In the genomic region with DNA sequence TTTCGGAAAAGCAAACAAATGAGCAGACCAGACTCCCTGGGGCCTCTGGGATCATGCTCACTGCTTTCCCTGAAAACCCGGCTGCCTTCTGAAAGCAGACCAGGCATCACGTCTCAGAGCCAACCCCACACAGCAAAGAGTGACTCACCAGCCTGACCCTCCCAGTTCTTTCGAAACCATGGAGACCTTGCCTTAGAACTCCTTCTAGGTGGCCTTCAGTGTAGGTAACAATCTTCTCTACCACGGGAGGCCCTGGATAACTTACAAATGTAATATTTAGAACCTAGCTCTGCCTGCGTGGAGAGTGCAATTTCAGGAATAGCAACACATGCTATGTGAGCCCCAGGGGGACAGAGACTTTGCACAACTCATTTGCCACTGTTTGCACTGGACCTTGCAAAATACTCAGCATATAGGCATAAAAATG, we compare ENCODE assay signal across 15 cellular contexts.
DNase-seq lines count a peak whose midpoint lies in the region; ATAC-seq and TF ChIP-seq lines count a peak whose summit lies in the region.
"Had no signal": no experiment of that assay in that cellular context is flagged by ENCODE, and none has a peak within 500 bp of the region (broad histone marks: within the 10 kb centered on the region; RNA-seq: fewer than 3 reads in every experiment).

No MANE protein-coding gene starts in this region.

- no peaks in the 10 kb centered on the region for H4K20me1 ChIP-seq in GM23338 (replicated peaks; ENCODE audit: insufficient read depth)

- no peaks in the 10 kb centered on the region for H3K27me3 ChIP-seq in GM23338 (ENCODE audit: insufficient read depth)

- no peak overlapping the region for H2AFZ ChIP-seq in GM23338

- no peaks in the 10 kb centered on the region for H3F3A ChIP-seq in GM23338 (replicated peaks; ENCODE audit: low read depth)

- peaks cover 9% of the 10 kb centered on the region; the same call in 2 of the 3 replicates for H3K4me1 Mint-ChIP-seq in GM23338
- H3K4me1 Mint-ChIP-seq: stimulated activated naive CD8-positive, alpha-beta T cell treated with anti-CD3 and anti-CD28 coated beads, Interleukin-15, amount 100 ng/mL, for 72 hours had no signal

- no peaks in the 10 kb centered on the region for H3K9me3 Mint-ChIP-seq in GM23338
- H3K9me3 Mint-ChIP-seq: nephron progenitor cell; stimulated activated naive CD8-positive, alpha-beta T cell treated with anti-CD3 and anti-CD28 coated beads, Interleukin-15, amount 100 ng/mL, for 72 hours had no signal

- ATAC-seq in GM23338 (peak; percentile 34; the same call in 2 of the 3 replicates), omental fat pad (ENCODE audit: low FRiP score) (peak; percentile 87)
- ATAC-seq: activated CD4-positive, CD25-positive, alpha-beta regulatory T cell treated with anti-CD3 and anti-CD28 coated beads, Interleukin-2, amount 50 U/mL, for 24 hours; stimulated activated naive CD8-positive, alpha-beta T cell treated with anti-CD3 and anti-CD28 coated beads, Interleukin-15, amount 100 ng/mL, for 72 hours had no signal

- no peak overlapping the region for H3K4me3 ChIP-seq in GM23338
- no peak overlapping the region for H3K4me3 ChIP-seq in NB4 (ENCODE audit: low read depth, low read length)

- H3K4me1 ChIP-seq in GM23338 (ENCODE audit: insufficient read depth) = no peaks in the 10 kb centered on the region

- H3K79me2 ChIP-seq in GM23338 (replicated peaks; ENCODE audit: insufficient read depth) = no peaks in the 10 kb centered on the region

- DNase-seq in GM23338 (ENCODE audit: low spot score) (no peak), NB4 (ENCODE audit: low read depth) (peak; percentile 28), dedifferentiated amniotic fluid mesenchymal stem cell (ENCODE audit: extremely low spot score) (peak; percentile 20), omental fat pad (ENCODE audit: low spot score) (no peak), NCI-H1694 (lab: John Stamatoyannopoulos, UW) (no peak), NCI-H2081 treated with DMSO at 0.1 percent for 48 hours (lab: John Stamatoyannopoulos, UW) (no peak), DMS 273 treated with DMSO at 0.1 percent for 48 hours (lab: John Stamatoyannopoulos, UW) (no peak)
- DNase-seq in activated T-cell treated with anti-CD3 and anti-CD28 coated beads, Interleukin-2, amount 50 U/mL, for 48 hours = no peak
- DNase-seq: activated gamma-delta T cell; effector CD4-positive, alpha-beta T cell; NCI-H1436; nephron progenitor cell; SHP77 treated with DMSO at 0.1 percent for 48 hours; stimulated activated naive CD8-positive, alpha-beta T cell treated with anti-CD3 and anti-CD28 coated beads, Interleukin-15, amount 100 ng/mL, for 72 hours had no signal

- H3K36me3 ChIP-seq in GM23338 (ENCODE audit: insufficient read depth) = no peaks in the 10 kb centered on the region

- TF ChIP-seq CTCF in GM23338 (conservative IDR thresholded peaks at IDR 0.05; ENCODE audit: low read depth in 2 of 2) (no peak), NB4 (IDR thresholded peaks at IDR 0.05; ENCODE audit: low read depth, low read length) (no peak), omental fat pad (IDR thresholded peaks at IDR 0.05) (no peak)

- peaks cover 1% of the 10 kb centered on the region for H3K27me3 Mint-ChIP-seq in GM23338 (ENCODE audit: insufficient read depth, low read depth, poor library complexity)
- H3K27me3 Mint-ChIP-seq: stimulated activated naive CD8-positive, alpha-beta T cell treated with anti-CD3 and anti-CD28 coated beads, Interleukin-15, amount 100 ng/mL, for 72 hours had no signal

- no peak overlapping the region for H3K27ac ChIP-seq in GM23338 (ENCODE audit: low read depth)

- H3K36me3 Mint-ChIP-seq in GM23338 (ENCODE audit: low read depth) = no peaks in the 10 kb centered on the region

- H3K9me2 ChIP-seq in GM23338 (ENCODE audit: insufficient read depth) = no peaks in the 10 kb centered on the region

- no peak overlapping the region for H3K27ac Mint-ChIP-seq in GM23338
- H3K27ac Mint-ChIP-seq: nephron progenitor cell; stimulated activated naive CD8-positive, alpha-beta T cell treated with anti-CD3 and anti-CD28 coated beads, Interleukin-15, amount 100 ng/mL, for 72 hours had no signal

- no peak for TF ChIP-seq POLR2A in NB4 (IDR thresholded peaks at IDR 0.05; ENCODE audit: extremely low read depth, insufficient read length)

- H3K4me3 Mint-ChIP-seq in GM23338 = no peak overlapping the region
- H3K4me3 Mint-ChIP-seq: nephron progenitor cell; stimulated activated naive CD8-positive, alpha-beta T cell treated with anti-CD3 and anti-CD28 coated beads, Interleukin-15, amount 100 ng/mL, for 72 hours had no signal

- H3K4me2 ChIP-seq in GM23338 = no peak overlapping the region

TF ChIP-seq in GM23338, 12 proteins besides CTCF, POLR2A, EP300 and RAD21:
- TF ChIP-seq ZNF114 (CRISPR knock-in tag; IDR thresholded peaks at IDR 0.05) (no peak), EZH2 (IDR thresholded peaks at IDR 0.05; ENCODE audit: low read depth, unreplicated experiment) (no peak), ZNF331 (CRISPR knock-in tag; IDR thresholded peaks at IDR 0.05; ENCODE audit: low read depth) (no peak), POLR2AphosphoS5 (IDR thresholded peaks at IDR 0.05; ENCODE audit: low read depth) (no peak), EZH2phosphoT487 (IDR thresholded peaks at IDR 0.05; ENCODE audit: unreplicated experiment) (no peak), CREB1 (CRISPR knock-in tag; IDR thresholded peaks at IDR 0.05; ENCODE audit: low read depth) (no peak)
- TF ChIP-seq, protein P1, sequence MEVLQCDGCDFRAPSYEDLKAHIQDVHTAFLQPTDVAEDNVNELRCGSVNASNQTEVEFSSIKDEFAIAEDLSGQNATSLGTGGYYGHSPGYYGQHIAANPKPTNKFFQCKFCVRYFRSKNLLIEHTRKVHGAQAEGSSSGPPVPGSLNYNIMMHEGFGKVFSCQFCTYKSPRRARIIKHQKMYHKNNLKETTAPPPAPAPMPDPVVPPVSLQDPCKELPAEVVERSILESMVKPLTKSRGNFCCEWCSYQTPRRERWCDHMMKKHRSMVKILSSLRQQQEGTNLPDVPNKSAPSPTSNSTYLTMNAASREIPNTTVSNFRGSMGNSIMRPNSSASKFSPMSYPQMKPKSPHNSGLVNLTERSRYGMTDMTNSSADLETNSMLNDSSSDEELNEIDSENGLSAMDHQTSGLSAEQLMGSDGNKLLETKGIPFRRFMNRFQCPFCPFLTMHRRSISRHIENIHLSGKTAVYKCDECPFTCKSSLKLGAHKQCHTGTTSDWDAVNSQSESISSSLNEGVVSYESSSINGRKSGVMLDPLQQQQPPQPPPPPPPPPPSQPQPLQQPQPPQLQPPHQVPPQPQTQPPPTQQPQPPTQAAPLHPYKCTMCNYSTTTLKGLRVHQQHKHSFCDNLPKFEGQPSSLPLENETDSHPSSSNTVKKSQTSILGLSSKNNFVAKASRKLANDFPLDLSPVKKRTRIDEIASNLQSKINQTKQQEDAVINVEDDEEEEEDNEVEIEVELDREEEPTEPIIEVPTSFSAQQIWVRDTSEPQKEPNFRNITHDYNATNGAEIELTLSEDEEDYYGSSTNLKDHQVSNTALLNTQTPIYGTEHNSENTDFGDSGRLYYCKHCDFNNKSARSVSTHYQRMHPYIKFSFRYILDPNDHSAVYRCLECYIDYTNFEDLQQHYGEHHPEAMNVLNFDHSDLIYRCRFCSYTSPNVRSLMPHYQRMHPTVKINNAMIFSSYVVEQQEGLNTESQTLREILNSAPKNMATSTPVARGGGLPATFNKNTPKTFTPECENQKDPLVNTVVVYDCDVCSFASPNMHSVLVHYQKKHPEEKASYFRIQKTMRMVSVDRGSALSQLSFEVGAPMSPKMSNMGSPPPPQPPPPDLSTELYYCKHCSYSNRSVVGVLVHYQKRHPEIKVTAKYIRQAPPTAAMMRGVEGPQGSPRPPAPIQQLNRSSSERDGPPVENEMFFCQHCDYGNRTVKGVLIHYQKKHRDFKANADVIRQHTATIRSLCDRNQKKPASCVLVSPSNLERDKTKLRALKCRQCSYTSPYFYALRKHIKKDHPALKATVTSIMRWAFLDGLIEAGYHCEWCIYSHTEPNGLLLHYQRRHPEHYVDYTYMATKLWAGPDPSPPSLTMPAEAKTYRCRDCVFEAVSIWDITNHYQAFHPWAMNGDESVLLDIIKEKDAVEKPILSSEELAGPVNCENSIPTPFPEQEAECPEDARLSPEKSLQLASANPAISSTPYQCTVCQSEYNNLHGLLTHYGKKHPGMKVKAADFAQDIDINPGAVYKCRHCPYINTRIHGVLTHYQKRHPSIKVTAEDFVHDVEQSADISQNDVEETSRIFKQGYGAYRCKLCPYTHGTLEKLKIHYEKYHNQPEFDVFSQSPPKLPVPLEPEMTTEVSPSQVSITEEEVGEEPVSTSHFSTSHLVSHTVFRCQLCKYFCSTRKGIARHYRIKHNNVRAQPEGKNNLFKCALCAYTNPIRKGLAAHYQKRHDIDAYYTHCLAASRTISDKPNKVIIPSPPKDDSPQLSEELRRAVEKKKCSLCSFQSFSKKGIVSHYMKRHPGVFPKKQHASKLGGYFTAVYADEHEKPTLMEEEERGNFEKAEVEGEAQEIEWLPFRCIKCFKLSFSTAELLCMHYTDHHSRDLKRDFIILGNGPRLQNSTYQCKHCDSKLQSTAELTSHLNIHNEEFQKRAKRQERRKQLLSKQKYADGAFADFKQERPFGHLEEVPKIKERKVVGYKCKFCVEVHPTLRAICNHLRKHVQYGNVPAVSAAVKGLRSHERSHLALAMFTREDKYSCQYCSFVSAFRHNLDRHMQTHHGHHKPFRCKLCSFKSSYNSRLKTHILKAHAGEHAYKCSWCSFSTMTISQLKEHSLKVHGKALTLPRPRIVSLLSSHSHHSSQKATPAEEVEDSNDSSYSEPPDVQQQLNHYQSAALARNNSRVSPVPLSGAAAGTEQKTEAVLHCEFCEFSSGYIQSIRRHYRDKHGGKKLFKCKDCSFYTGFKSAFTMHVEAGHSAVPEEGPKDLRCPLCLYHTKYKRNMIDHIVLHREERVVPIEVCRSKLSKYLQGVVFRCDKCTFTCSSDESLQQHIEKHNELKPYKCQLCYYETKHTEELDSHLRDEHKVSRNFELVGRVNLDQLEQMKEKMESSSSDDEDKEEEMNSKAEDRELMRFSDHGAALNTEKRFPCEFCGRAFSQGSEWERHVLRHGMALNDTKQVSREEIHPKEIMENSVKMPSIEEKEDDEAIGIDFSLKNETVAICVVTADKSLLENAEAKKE (CRISPR knock-in tag; IDR thresholded peaks at IDR 0.05) = no peak

Comparison
In these comparisons a context has a peak if more than half of its experiments do, and no peak if none do; other contexts are left out.
1. DNase-seq: peak in NB4 (single experiment) and dedifferentiated amniotic fluid mesenchymal stem cell (single experiment); none in GM23338 (single experiment), omental fat pad (single experiment), activated T-cell treated with anti-CD3 and anti-CD28 coated beads, Interleukin-2, amount 50 U/mL, for 48 hours (0 of 2), NCI-H1694 (single experiment), NCI-H2081 treated with DMSO at 0.1 percent for 48 hours (single experiment) and DMS 273 treated with DMSO at 0.1 percent for 48 hours (single experiment).